Comparison of ENCODE assay signal across 10 cellular contexts in genomic region chr3:177478170-177478859, GRCh38.
DNase-seq lines count a peak whose midpoint lies in the region; ATAC-seq, FAIRE-seq and TF ChIP-seq lines count a peak whose summit lies in the region.
"Had no signal": no experiment of that assay in that cellular context is flagged by ENCODE, and none has a peak within 500 bp of the region (broad histone marks: within the 10 kb centered on the region; RNA-seq: fewer than 3 reads in every experiment).

No MANE protein-coding gene starts in this region.

- peak; percentile 16 to 71; a peak in 3 of 5 replicates for TF ChIP-seq EP300 in A549 (IDR thresholded peaks at IDR 0.05)

- peak in 1 of 2 experiments; percentile 35; a peak in 1 of 5 replicates for TF ChIP-seq RAD21 in A549 (conservative IDR thresholded peaks at IDR 0.05 in 1 of 2, IDR thresholded peaks at IDR 0.05 in 1 of 2)

- H3K27me3 ChIP-seq in MG63 (no peaks in the 10 kb centered on the region), H7 (ENCODE audit: control insufficient read depth, insufficient read depth, low read length) (no peaks in the 10 kb centered on the region)
- H3K27me3 ChIP-seq: BLaER1 had no signal

- POLR2A ChIA-PET in A549 (lab: Yijun Ruan, JAX), result interaction anchor here (1.2 kb wide), 1 partner anchor 281 kb away, joined by 3 read pairs; the partner anchor contains the start of gene TBL1XR1

- H3K9me3 Mint-ChIP-seq in mesothelial cell of epicardium, result no peaks in the 10 kb centered on the region
- H3K9me3 Mint-ChIP-seq in stimulated activated naive B cell treated with anti-CD40 and anti-IgM and Interleukin-4, amounts not matched to agents 10 μg/mL and 1 μg/mL and 100 μg/mL, for 72 hours, result no peaks in the 10 kb centered on the region
- peaks cover 2% of the 10 kb centered on the region for H3K9me3 Mint-ChIP-seq in activated CD8-positive, alpha-beta memory T cell treated with anti-CD3 and anti-CD28 coated beads, Interleukin-2, amount 10 ng/mL, durations not matched to agents 7 days and 5 days (ENCODE audit: low read depth)

- H3K4me3 ChIP-seq in A549 (no peak overlapping the region), MG63 (no peak overlapping the region), H7 (ENCODE audit: insufficient read depth, low read depth, low read length) (no peak overlapping the region)
- H3K4me3 ChIP-seq: BLaER1 had no signal

- peak; percentile 88 to 91 for ATAC-seq in A549
- no peak for ATAC-seq in stimulated activated naive B cell treated with anti-CD40 and anti-IgM and Interleukin-4, amounts not matched to agents 10 μg/mL and 1 μg/mL and 100 μg/mL, for 72 hours (replicated peaks)
- ATAC-seq in activated CD8-positive, alpha-beta memory T cell treated with anti-CD3 and anti-CD28 coated beads, Interleukin-2, amount 10 ng/mL, durations not matched to agents 7 days and 5 days, result no peak

- H3K27me3 Mint-ChIP-seq in mesothelial cell of epicardium (ENCODE audit: low read depth), result no peaks in the 10 kb centered on the region
- no peaks in the 10 kb centered on the region for H3K27me3 Mint-ChIP-seq in stimulated activated naive B cell treated with anti-CD40 and anti-IgM and Interleukin-4, amounts not matched to agents 10 μg/mL and 1 μg/mL and 100 μg/mL, for 72 hours
- H3K27me3 Mint-ChIP-seq in activated CD8-positive, alpha-beta memory T cell treated with anti-CD3 and anti-CD28 coated beads, Interleukin-2, amount 10 ng/mL, durations not matched to agents 7 days and 5 days, result no peaks in the 10 kb centered on the region

- H3K36me3 Mint-ChIP-seq in mesothelial cell of epicardium, result no peaks in the 10 kb centered on the region
- H3K36me3 Mint-ChIP-seq in stimulated activated naive B cell treated with anti-CD40 and anti-IgM and Interleukin-4, amounts not matched to agents 10 μg/mL and 1 μg/mL and 100 μg/mL, for 72 hours, result no peaks in the 10 kb centered on the region
- H3K36me3 Mint-ChIP-seq in activated CD8-positive, alpha-beta memory T cell treated with anti-CD3 and anti-CD28 coated beads, Interleukin-2, amount 10 ng/mL, durations not matched to agents 7 days and 5 days, result no peaks in the 10 kb centered on the region

- FAIRE-seq in A549 (lab: Jason Lieb, UNC) (no peak), endometrium (lab: Jason Lieb, UNC) (peak; percentile 71)

- DNase-seq in A549 (ENCODE audit: low read depth in 1 of 2, low spot score in 1 of 2), result peak; percentile 28 to 83
- DNase-seq in MG63, result peak; percentile 83
- DNase-seq in mesothelial cell of epicardium (ENCODE audit: low spot score in 2 of 2, unreplicated experiment in 2 of 2), result no peak
- no peak for DNase-seq in COLO668 (lab: John Stamatoyannopoulos, UW; ENCODE audit: unreplicated experiment)
- DNase-seq in stimulated activated naive B cell treated with anti-CD40 and anti-IgM and Interleukin-4, amounts not matched to agents 10 μg/mL and 1 μg/mL and 100 μg/mL, for 72 hours, result no peak
- DNase-seq in activated CD8-positive, alpha-beta memory T cell treated with anti-CD3 and anti-CD28 coated beads, Interleukin-2, amount 10 ng/mL, durations not matched to agents 7 days and 5 days, result no peak
- DNase-seq in H7, result no peak
- DNase-seq: NCI-H1436 treated with DMSO at 0.1 percent for 48 hours had no signal

- peaks cover 47% of the 10 kb centered on the region for H3K4me1 Mint-ChIP-seq in mesothelial cell of epicardium
- peaks cover 3 to 6% of the 10 kb centered on the region in 2 donors for H3K4me1 Mint-ChIP-seq in stimulated activated naive B cell treated with anti-CD40 and anti-IgM and Interleukin-4, amounts not matched to agents 10 μg/mL and 1 μg/mL and 100 μg/mL, for 72 hours
- no peaks in the 10 kb centered on the region for H3K4me1 Mint-ChIP-seq in activated CD8-positive, alpha-beta memory T cell treated with anti-CD3 and anti-CD28 coated beads, Interleukin-2, amount 10 ng/mL, durations not matched to agents 7 days and 5 days

- H3K27ac Mint-ChIP-seq in mesothelial cell of epicardium, result peak overlapping the region; percentile 95
- H3K27ac Mint-ChIP-seq in stimulated activated naive B cell treated with anti-CD40 and anti-IgM and Interleukin-4, amounts not matched to agents 10 μg/mL and 1 μg/mL and 100 μg/mL, for 72 hours, result no peak overlapping the region
- no peak overlapping the region for H3K27ac Mint-ChIP-seq in activated CD8-positive, alpha-beta memory T cell treated with anti-CD3 and anti-CD28 coated beads, Interleukin-2, amount 10 ng/mL, durations not matched to agents 7 days and 5 days

- peak overlapping the region; percentile 58 for H3K4me2 ChIP-seq in A549
- H3K4me2 ChIP-seq: BLaER1 had no signal

- H3K4me1 ChIP-seq in A549, result peaks cover 26% of the 10 kb centered on the region
- H3K4me1 ChIP-seq: BLaER1 had no signal

- 11% methylated on average over 4 of the region's 4 CpGs for WGBS in A549 (ENCODE audit: missing lambda C conversion rate)

- CTCF ChIA-PET in A549 (lab: Yijun Ruan, JAX), result interaction anchor here (0.6 kb wide), 1 partner anchor 539 kb away, joined by 3 read pairs; no protein-coding TSS in a partner anchor
- CTCF ChIA-PET in activated CD8-positive, alpha-beta memory T cell treated with anti-CD3 and anti-CD28 coated beads, Interleukin-2, amount 10 ng/mL, durations not matched to agents 7 days and 5 days (lab: Charles Lee), result no interaction called here

- no peak overlapping the region for H3K4me3 Mint-ChIP-seq in mesothelial cell of epicardium
- no peak overlapping the region for H3K4me3 Mint-ChIP-seq in stimulated activated naive B cell treated with anti-CD40 and anti-IgM and Interleukin-4, amounts not matched to agents 10 μg/mL and 1 μg/mL and 100 μg/mL, for 72 hours
- no peak overlapping the region for H3K4me3 Mint-ChIP-seq in activated CD8-positive, alpha-beta memory T cell treated with anti-CD3 and anti-CD28 coated beads, Interleukin-2, amount 10 ng/mL, durations not matched to agents 7 days and 5 days

- TF ChIP-seq CTCF in A549 (IDR thresholded peaks at IDR 0.05), result no peak
- no peak for TF ChIP-seq CTCF in mesothelial cell of epicardium (IDR thresholded peaks at IDR 0.05; ENCODE audit: unreplicated experiment)

- H3K36me3 ChIP-seq in MG63, result no peaks in the 10 kb centered on the region
- H3K36me3 ChIP-seq in H7 (replicated peaks; ENCODE audit: control insufficient read depth, insufficient read depth, low read length), result no peaks in the 10 kb centered on the region
- H3K36me3 ChIP-seq: BLaER1 had no signal

- TF ChIP-seq POLR2A in A549 (IDR thresholded peaks at IDR 0.05; ENCODE audit: low read length), result no peak

- H3K9me3 ChIP-seq in A549 (no peaks in the 10 kb centered on the region), MG63 (no peaks in the 10 kb centered on the region)

- peak overlapping the region; percentile 62 to 82 for H3K27ac ChIP-seq in A549
- H3K27ac ChIP-seq: BLaER1 had no signal

TF ChIP-seq in A549, 52 proteins besides CTCF, POLR2A, EP300 and RAD21 (continues in another document):
- TF ChIP-seq BCL3 (IDR thresholded peaks at IDR 0.05), result peak; percentile 31; the same call in 1 of the 3 replicates
- TF ChIP-seq CHD4 (IDR thresholded peaks at IDR 0.05; ENCODE audit: borderline replicate concordance), result no peak
- TF ChIP-seq ZSCAN20 (CRISPR knock-in tag; IDR thresholded peaks at IDR 0.05), result no peak
- TF ChIP-seq JUNB (IDR thresholded peaks at IDR 0.05), result peak; percentile 62; the same call in 1 of the 2 replicates
- no peak for TF ChIP-seq HMGXB4 (CRISPR knock-in tag; IDR thresholded peaks at IDR 0.05; ENCODE audit: borderline replicate concordance)
- TF ChIP-seq CBX8 (IDR thresholded peaks at IDR 0.05), result no peak
- TF ChIP-seq PHF8 (IDR thresholded peaks at IDR 0.05; ENCODE audit: borderline replicate concordance, low read depth), result no peak
- TF ChIP-seq SMC3 (IDR thresholded peaks at IDR 0.05), result peak; percentile 32; the same call in 2 of the 3 replicates
- TF ChIP-seq NFE2L2 (conservative IDR thresholded peaks at IDR 0.05; ENCODE audit: low read length), result no peak
- TF ChIP-seq EHMT2 (IDR thresholded peaks at IDR 0.05; ENCODE audit: low read depth), result no peak
- TF ChIP-seq E2F6 (IDR thresholded peaks at IDR 0.05; ENCODE audit: borderline replicate concordance, low read depth), result no peak
- TF ChIP-seq FOSB (CRISPR knock-in tag; IDR thresholded peaks at IDR 0.05), result no peak

Comparison
In these comparisons a context has a peak if more than half of its experiments do, and no peak if none do; other contexts are left out.
1. ATAC-seq: peak in A549 (2 of 2); none in stimulated activated naive B cell treated with anti-CD40 and anti-IgM and Interleukin-4, amounts not matched to agents 10 μg/mL and 1 μg/mL and 100 μg/mL, for 72 hours (0 of 2) and activated CD8-positive, alpha-beta memory T cell treated with anti-CD3 and anti-CD28 coated beads, Interleukin-2, amount 10 ng/mL, durations not matched to agents 7 days and 5 days (single experiment).
2. DNase-seq: peak in A549 (2 of 2) and MG63 (single experiment); none in mesothelial cell of epicardium (0 of 2), COLO668 (single experiment), stimulated activated naive B cell treated with anti-CD40 and anti-IgM and Interleukin-4, amounts not matched to agents 10 μg/mL and 1 μg/mL and 100 μg/mL, for 72 hours (single experiment), activated CD8-positive, alpha-beta memory T cell treated with anti-CD3 and anti-CD28 coated beads, Interleukin-2, amount 10 ng/mL, durations not matched to agents 7 days and 5 days (single experiment) and H7 (single experiment).